19 cellular contexts compared by ENCODE assay signal in genomic region chrX:42739771-42740170, GRCh38. TPM values are rescaled to one million over a fixed set of nuclear protein-coding genes. Genes with fewer than 3 reads are reported as not detected.
DNase-seq lines count a peak whose midpoint lies in the region; ATAC-seq and TF ChIP-seq lines count a peak whose summit lies in the region.
"Had no signal": no experiment of that assay in that cellular context is flagged by ENCODE, and none has a peak within 500 bp of the region (broad histone marks: within the 10 kb centered on the region; RNA-seq: fewer than 3 reads in every experiment).

No MANE protein-coding gene starts in this region.

- peak overlapping the region; percentile 64 for H3K27ac ChIP-seq in DND-41 (ENCODE audit: low read length)
- H3K27ac ChIP-seq in trophoblast cell (ENCODE audit: low read depth, low read length), result no peak overlapping the region
- H3K27ac ChIP-seq: 22Rv1, BLaER1, thyroid gland, VCaP had no signal

- no peaks in the 10 kb centered on the region for H3K9me3 Mint-ChIP-seq in activated B cell treated with CpG ODN at 0.5 μM for 24 hours

- CTCF ChIA-PET in activated B cell treated with CpG ODN at 0.5 μM for 24 hours (lab: Charles Lee), result no interaction called here

- H3K4ac ChIP-seq in trophoblast cell (ENCODE audit: low read depth, low read length), result no peak overlapping the region

- no peaks in the 10 kb centered on the region for H3K36me3 Mint-ChIP-seq in activated B cell treated with CpG ODN at 0.5 μM for 24 hours (ENCODE audit: low read depth)

- H3K9ac ChIP-seq in DND-41 (ENCODE audit: low read depth, low read length), result no peak overlapping the region
- no peak overlapping the region for H3K9ac ChIP-seq in trophoblast cell (ENCODE audit: low read length)
- H3K9ac ChIP-seq: BLaER1 had no signal

- H2AFZ ChIP-seq in DND-41 (ENCODE audit: low read depth, low read length) (peak overlapping the region; percentile 61), trophoblast cell (ENCODE audit: insufficient read depth, low read length, poor library complexity) (no peak overlapping the region)

- no peaks in the 10 kb centered on the region for H3K27me3 Mint-ChIP-seq in activated B cell treated with CpG ODN at 0.5 μM for 24 hours

- no peak overlapping the region for H2BK5ac ChIP-seq in trophoblast cell (ENCODE audit: low read depth, low read length, poor library complexity)

- peak overlapping the region; percentile 88 for H3K27ac Mint-ChIP-seq in activated B cell treated with CpG ODN at 0.5 μM for 24 hours

- H3K9me3 ChIP-seq in DND-41 (ENCODE audit: insufficient read depth, low read length, severe bottlenecking), result no peaks in the 10 kb centered on the region
- no peaks in the 10 kb centered on the region for H3K9me3 ChIP-seq in mucosa of descending colon
- H3K9me3 ChIP-seq in trophoblast cell (ENCODE audit: insufficient read depth, low read depth, low read length), result no peaks in the 10 kb centered on the region
- H3K9me3 ChIP-seq: BLaER1, heart right ventricle, thyroid gland had no signal

- H3K4me2 ChIP-seq in DND-41 (ENCODE audit: insufficient read depth, low read length) (no peak overlapping the region), trophoblast cell (ENCODE audit: low read length) (no peak overlapping the region)
- H3K4me2 ChIP-seq: BLaER1 had no signal

- POLR2A ChIA-PET in activated B cell treated with CpG ODN at 0.5 μM for 24 hours (lab: Charles Lee), result no interaction called here

- H2AK5ac ChIP-seq in trophoblast cell (ENCODE audit: low read length), result no peak overlapping the region

- H3K4me1 ChIP-seq in DND-41 (ENCODE audit: insufficient read depth, low read length) (peaks cover 15% of the 10 kb centered on the region), mucosa of descending colon (ENCODE audit: low read depth) (no peaks in the 10 kb centered on the region), trophoblast cell (ENCODE audit: control insufficient read depth in 1 of 2, insufficient read depth in 2 of 2, low read length in 2 of 2) (no peaks in the 10 kb centered on the region)
- H3K4me1 ChIP-seq: BLaER1, thyroid gland had no signal

- H3K4me1 Mint-ChIP-seq in activated B cell treated with CpG ODN at 0.5 μM for 24 hours, result peaks cover 15% of the 10 kb centered on the region

- no peak overlapping the region for H3K4me3 ChIP-seq in DND-41 (ENCODE audit: low read depth in 1 of 2, low read length in 2 of 2)
- no peak overlapping the region for H3K4me3 ChIP-seq in mucosa of descending colon
- no peak overlapping the region for H3K4me3 ChIP-seq in trophoblast cell (ENCODE audit: low read depth, low read length)
- H3K4me3 ChIP-seq: BLaER1, heart right ventricle, thyroid gland had no signal

- no peak overlapping the region for H3K23ac ChIP-seq in trophoblast cell (ENCODE audit: low read length)

- no peak overlapping the region for H4K8ac ChIP-seq in trophoblast cell (ENCODE audit: low read depth, low read length)

- no peak overlapping the region for H3K18ac ChIP-seq in trophoblast cell (ENCODE audit: low read length)

- peak; percentile 54 for DNase-seq in DMS53 (lab: John Stamatoyannopoulos, UW)
- no peak for DNase-seq in DMS53 treated with DMSO at 0.1 percent for 48 hours (lab: John Stamatoyannopoulos, UW; ENCODE audit: unreplicated experiment)
- peak; percentile 10 for DNase-seq in DND-41
- no peak for DNase-seq in activated B cell treated with CpG ODN at 0.5 μM for 24 hours
- DNase-seq in mucosa of descending colon, result no peak
- DNase-seq in cortex of kidney (lab: John Stamatoyannopoulos, UW), result no peak
- DNase-seq in anterior cingulate cortex (lab: John Stamatoyannopoulos, UW), result no peak
- no peak for DNase-seq in trophoblast cell
- DNase-seq: DMS79 treated with DMSO at 0.1 percent for 48 hours; heart right ventricle; NCI-H187; NCI-H510A; occipital lobe; stimulated activated CD4-positive, alpha-beta T cell treated with anti-CD3 and anti-CD28 coated beads, Interleukin-4, amount 100 ng/mL, for 4 hours; thyroid gland had no signal

- no peak for TF ChIP-seq CTCF in DND-41 (IDR thresholded peaks at IDR 0.05; ENCODE audit: borderline replicate concordance, extremely low read depth, low read length, poor library complexity, severe bottlenecking)
- TF ChIP-seq CTCF in activated B cell treated with CpG ODN at 0.5 μM for 24 hours (IDR thresholded peaks at IDR 0.05), result no peak
- TF ChIP-seq CTCF in mucosa of descending colon (IDR thresholded peaks at IDR 0.05), result no peak

- no peak overlapping the region for H3K14ac ChIP-seq in trophoblast cell (ENCODE audit: low read length)

- H3K79me2 ChIP-seq in DND-41 (ENCODE audit: insufficient read depth, low read length) (no peaks in the 10 kb centered on the region), trophoblast cell (ENCODE audit: control insufficient read depth, insufficient read depth, low read length, poor library complexity) (no peaks in the 10 kb centered on the region)

- H4K20me1 ChIP-seq in DND-41 (ENCODE audit: insufficient read depth, low read length), result no peaks in the 10 kb centered on the region
- H4K20me1 ChIP-seq: BLaER1 had no signal

- no peak overlapping the region for H2BK120ac ChIP-seq in trophoblast cell (ENCODE audit: insufficient read depth, low read length, poor library complexity)

- peak; percentile 44; the same call in 1 of the 3 replicates for ATAC-seq in DND-41 (ENCODE audit: insufficient read depth, low read depth)
- ATAC-seq in activated B cell treated with CpG ODN at 0.5 μM for 24 hours (ENCODE audit: low read depth), result no peak
- ATAC-seq in mucosa of descending colon, result peak; percentile 23

- H4K12ac ChIP-seq in trophoblast cell (ENCODE audit: low read depth, low read length), result no peak overlapping the region

- H4K91ac ChIP-seq in trophoblast cell (ENCODE audit: low read depth, low read length), result no peak overlapping the region

- H2BK12ac ChIP-seq in trophoblast cell (ENCODE audit: low read length), result no peak overlapping the region

- H3K79me1 ChIP-seq in trophoblast cell (ENCODE audit: low read length), result no peaks in the 10 kb centered on the region

- WGBS in trophoblast cell (ENCODE audit: extremely low coverage, insufficient coverage, insufficient read length), result no CpG with 5 or more reads among the region's 2 CpGs

- intact Hi-C loops in activated B cell treated with CpG ODN at 0.5 μM for 24 hours (cut with micrococcal nuclease), result loop anchor here (5.0 kb wide), 1 partner anchor 263 kb away; no protein-coding TSS in a partner anchor
- intact Hi-C loops in mucosa of descending colon (cut with DNase I, micrococcal nuclease), result no loop called here

- H3K36me3 ChIP-seq in DND-41 (ENCODE audit: insufficient read depth, low read length), result no peaks in the 10 kb centered on the region
- no peaks in the 10 kb centered on the region for H3K36me3 ChIP-seq in mucosa of descending colon (ENCODE audit: low read depth)
- H3K36me3 ChIP-seq in trophoblast cell (ENCODE audit: control insufficient read depth in 1 of 2, insufficient read depth in 2 of 2, low read length in 2 of 2), result no peaks in the 10 kb centered on the region
- H3K36me3 ChIP-seq: BLaER1, heart right ventricle, thyroid gland had no signal

- H3K4me3 Mint-ChIP-seq in activated B cell treated with CpG ODN at 0.5 μM for 24 hours, result peak overlapping the region; percentile 41

- H3K27me3 ChIP-seq in DND-41 (ENCODE audit: insufficient read depth, low read length, poor library complexity), result no peaks in the 10 kb centered on the region
- no peaks in the 10 kb centered on the region for H3K27me3 ChIP-seq in trophoblast cell (ENCODE audit: insufficient read depth, low read length)
- H3K27me3 ChIP-seq: heart right ventricle, thyroid gland had no signal

RNA-seq across cellular contexts. Expression of gene PPP1R2C, which starts 38.2 kb away (rescaled TPM):
- total RNA-seq in activated B cell treated with CpG ODN at 0.5 μM for 24 hours, result not detected in 2 replicates
- not detected for total RNA-seq in mucosa of descending colon
- polyA plus RNA-seq in trophoblast cell (2013), result not detected in 2 replicates
- total RNA-seq: heart right ventricle, occipital lobe, thyroid gland had no signal
- polyA plus RNA-seq: heart right ventricle, keratinocyte had no signal

Comparison
In these comparisons a context has a peak if more than half of its experiments do, and no peak if none do; other contexts are left out.
1. DNase-seq: peak in DMS53 (single experiment) and DND-41 (single experiment); none in DMS53 treated with DMSO at 0.1 percent for 48 hours (single experiment), activated B cell treated with CpG ODN at 0.5 μM for 24 hours (single experiment), mucosa of descending colon (0 of 3), cortex of kidney (single experiment), anterior cingulate cortex (0 of 58) and trophoblast cell (0 of 2).